Comparison of ENCODE assay signal across 32 cellular contexts in the genomic region with DNA sequence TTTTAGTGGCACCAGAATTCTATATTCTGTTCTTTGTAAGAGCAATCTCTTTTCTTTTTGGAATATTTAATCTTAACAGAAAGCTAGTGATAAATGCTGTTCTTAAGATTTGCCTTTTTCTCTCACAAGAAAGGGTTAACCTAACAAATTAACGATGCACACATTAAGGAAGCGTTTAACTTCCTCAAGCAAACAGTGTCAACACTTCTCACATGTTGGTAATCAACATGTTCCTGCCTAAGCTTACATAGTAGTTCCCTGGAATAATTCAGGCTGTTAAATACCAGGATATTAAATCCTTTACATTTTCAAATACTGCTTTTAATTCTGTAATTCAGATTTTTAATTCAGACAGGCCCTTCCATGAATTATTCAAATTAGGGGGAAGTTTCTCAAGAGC.
A peak's percentile ranks its signal among the peaks of the same experiment; 100 is the strongest.
DNase-seq lines count a peak whose midpoint lies in the region; ATAC-seq lines count a peak whose summit lies in the region.
"Had no signal": no experiment of that assay in that cellular context is flagged by ENCODE, and none has a peak within 500 bp of the region (broad histone marks: within the 10 kb centered on the region; RNA-seq: fewer than 3 reads in every experiment).

No MANE protein-coding gene starts in this region.

- H3K27ac ChIP-seq in BLaER1, result peak overlapping the region; percentile 72; the same call in 1 of the 2 replicates

- no peak overlapping the region for H3K4me3 ChIP-seq in BLaER1
- H3K4me3 ChIP-seq: esophagus muscularis mucosa, K562, MG63, smooth muscle cell had no signal

- H3K27me3 ChIP-seq in BLaER1, result no peaks in the 10 kb centered on the region
- H3K27me3 ChIP-seq: esophagus muscularis mucosa, MG63 had no signal

- intact Hi-C loops in dendritic cell treated with granulocyte-macrophage colony-stimulating factor and Interleukin-4, amounts not matched to agents 40 ng/mL and 50 ng/mL, for 4 days (cut with micrococcal nuclease), result loop anchor here (10.0 kb wide), 1 partner anchor 62 kb away; no protein-coding TSS in a partner anchor

- ATAC-seq in GM18502 (IDR thresholded peaks at IDR 0.05; ENCODE audit: poor library complexity, unreplicated experiment), result no peak
- ATAC-seq: K562, left ventricle myocardium superior, right cardiac atrium had no signal

- H3K27ac Mint-ChIP-seq in dendritic cell treated with granulocyte-macrophage colony-stimulating factor and Interleukin-4, amounts not matched to agents 40 ng/mL and 50 ng/mL, for 4 days, result peak overlapping the region; percentile 61
- H3K27ac Mint-ChIP-seq: HFFc6, type B pancreatic cell had no signal

- H3K4me1 ChIP-seq in BLaER1, result peaks cover 56% of the 10 kb centered on the region
- H3K4me1 ChIP-seq: esophagus muscularis mucosa had no signal

- H3K27me3 Mint-ChIP-seq in dendritic cell treated with granulocyte-macrophage colony-stimulating factor and Interleukin-4, amounts not matched to agents 40 ng/mL and 50 ng/mL, for 4 days, result no peaks in the 10 kb centered on the region
- H3K27me3 Mint-ChIP-seq: type B pancreatic cell had no signal

- DNase-seq in GF-D8 (lab: John Stamatoyannopoulos, UW) (peak; percentile 4), NOMO-1 treated with DMSO at 0.1 percent for 48 hours (lab: John Stamatoyannopoulos, UW; ENCODE audit: unreplicated experiment) (peak; percentile 63), NCI-H226 (no peak), NCI-H2029 treated with DMSO at 0.1 percent for 48 hours (lab: John Stamatoyannopoulos, UW) (no peak), AG20443 (ENCODE audit: low spot score) (no peak)
- DNase-seq: activated CD4-positive, CD25-positive, alpha-beta regulatory T cell; activated gamma-delta T cell treated with Interleukin-2 at 50 U/mL for 16 hours; activated T-cell treated with anti-CD3 and anti-CD28 coated beads, Interleukin-2, amount 50 U/mL, for 48 hours; central memory CD4-positive, alpha-beta T cell; cortex of kidney; DND-41; foreskin fibroblast; GOT3; head of caudate nucleus; HFFc6; left ventricle myocardium superior; MG63; NCI-H1436; NCI-H510A; posterior cingulate gyrus; right cardiac atrium; Right ventricle myocardium superior; stimulated activated naive CD4-positive, alpha-beta T cell; T-helper 9 cell had no signal

- H3K4me3 Mint-ChIP-seq in dendritic cell treated with granulocyte-macrophage colony-stimulating factor and Interleukin-4, amounts not matched to agents 40 ng/mL and 50 ng/mL, for 4 days, result no peak overlapping the region
- H3K4me3 Mint-ChIP-seq: CD14-positive monocyte, HFFc6, type B pancreatic cell had no signal

- 0 out of 2 replicates have a peak overlapping the region, but pooled peaks have one; percentile 22 for H3K9ac ChIP-seq in BLaER1

- H3K36me3 ChIP-seq in BLaER1, result peaks cover 26% of the 10 kb centered on the region

- H3K4me2 ChIP-seq in BLaER1, result peak overlapping the region; percentile 83
- H3K4me2 ChIP-seq: smooth muscle cell had no signal

- H3K9me3 Mint-ChIP-seq in dendritic cell treated with granulocyte-macrophage colony-stimulating factor and Interleukin-4, amounts not matched to agents 40 ng/mL and 50 ng/mL, for 4 days, result no peaks in the 10 kb centered on the region
- H3K9me3 Mint-ChIP-seq: CD14-positive monocyte, HFFc6, type B pancreatic cell had no signal

- peaks cover 52% of the 10 kb centered on the region for H3K36me3 Mint-ChIP-seq in dendritic cell treated with granulocyte-macrophage colony-stimulating factor and Interleukin-4, amounts not matched to agents 40 ng/mL and 50 ng/mL, for 4 days (ENCODE audit: low read depth)

- H3K4me1 Mint-ChIP-seq in dendritic cell treated with granulocyte-macrophage colony-stimulating factor and Interleukin-4, amounts not matched to agents 40 ng/mL and 50 ng/mL, for 4 days (ENCODE audit: low read depth), result peaks cover 45% of the 10 kb centered on the region

- no peaks in the 10 kb centered on the region for H3K9me3 ChIP-seq in BLaER1
- H3K9me3 ChIP-seq: esophagus muscularis mucosa, MG63 had no signal

- no peaks in the 10 kb centered on the region for H4K20me1 ChIP-seq in BLaER1

Comparison
In these comparisons a context has a peak if more than half of its experiments do, and no peak if none do; other contexts are left out.
1. DNase-seq: peak in GF-D8 (single experiment) and NOMO-1 treated with DMSO at 0.1 percent for 48 hours (single experiment); none in NCI-H226 (single experiment), NCI-H2029 treated with DMSO at 0.1 percent for 48 hours (single experiment) and AG20443 (single experiment).